In genomic region chr11:29018631-29019030, GRCh38 we compare ENCODE assay signal across 15 cellular contexts.
DNase-seq lines count a peak whose midpoint lies in the region; ATAC-seq and TF ChIP-seq lines count a peak whose summit lies in the region.
"Had no signal": no experiment of that assay in that cellular context is flagged by ENCODE, and none has a peak within 500 bp of the region (broad histone marks: within the 10 kb centered on the region; RNA-seq: fewer than 3 reads in every experiment).

No MANE protein-coding gene starts in this region.

- CTCF ChIA-PET in WTC11 (lab: Charles Lee) = interaction anchor here (2.3 kb wide), 1 partner anchor 489 kb away, joined by 9 read pairs; no protein-coding TSS in a partner anchor

- POLR2A ChIA-PET in WTC11 (lab: Charles Lee) = no interaction called here

- no peak overlapping the region for H3K4me3 Mint-ChIP-seq in WTC11
- H3K4me3 Mint-ChIP-seq: IgD-negative memory B cell had no signal

- H3K36me3 Mint-ChIP-seq in WTC11 = no peaks in the 10 kb centered on the region

- no peak for TF ChIP-seq CTCF in WTC11 (IDR thresholded peaks at IDR 0.05)

- H3K27me3 Mint-ChIP-seq in WTC11 (ENCODE audit: low read depth) = no peaks in the 10 kb centered on the region
- H3K27me3 Mint-ChIP-seq: IgD-negative memory B cell had no signal

- ATAC-seq in WTC11 (no peak), GM21526 (IDR thresholded peaks at IDR 0.05; ENCODE audit: low FRiP score, unreplicated experiment) (no peak)
- ATAC-seq: left colon had no signal

- DNase-seq in COLO829 (ENCODE audit: low spot score) (peak; percentile 56), NCI-H460 (ENCODE audit: extremely low read depth, low read depth) (peak; percentile 58), dermis blood vessel endothelial cell (peak; percentile 93), non-pigmented ciliary epithelial cell (ENCODE audit: low read depth) (peak; percentile 91), WTC11 (ENCODE audit: low spot score) (no peak), GDM1 (lab: John Stamatoyannopoulos, UW) (no peak)
- DNase-seq in activated CD4-positive, alpha-beta T cell treated with anti-CD3 and anti-CD28 coated beads, Interleukin-2, amount 50 U/mL, for 1 hour = no peak
- DNase-seq: activated CD4-positive, alpha-beta T cell treated with anti-CD3 and anti-CD28 coated beads for 1 hour; activated naive CD4-positive, alpha-beta T cell treated with anti-CD3 and anti-CD28 coated beads, Interleukin-2, amount 50 U/mL, for 16 hours; left colon; NCI-H2029 treated with DMSO at 0.1 percent for 48 hours; nucleus accumbens; SHP77 had no signal

- peaks cover 17% of the 10 kb centered on the region for H3K4me1 Mint-ChIP-seq in WTC11
- H3K4me1 Mint-ChIP-seq: IgD-negative memory B cell had no signal

- H3K27ac Mint-ChIP-seq in WTC11 = no peak overlapping the region
- H3K27ac Mint-ChIP-seq: IgD-negative memory B cell had no signal

- peaks cover 4% of the 10 kb centered on the region; the same call in 1 of the 2 replicates for H3K9me3 Mint-ChIP-seq in WTC11

TF ChIP-seq in WTC11, 78 proteins besides CTCF, POLR2A, EP300 and RAD21:
- TF ChIP-seq ZNF425 (CRISPR knock-in tag; conservative IDR thresholded peaks at IDR 0.05) (no peak), ZNF317 (CRISPR knock-in tag; IDR thresholded peaks at IDR 0.05; ENCODE audit: borderline replicate concordance, low read depth) (no peak), IRF2 (CRISPR knock-in tag; IDR thresholded peaks at IDR 0.05; ENCODE audit: borderline replicate concordance, low read depth) (no peak), FOXK1 (CRISPR knock-in tag; IDR thresholded peaks at IDR 0.05) (no peak), NR1H2 (CRISPR knock-in tag; IDR thresholded peaks at IDR 0.05) (no peak), ESRRA (CRISPR knock-in tag; IDR thresholded peaks at IDR 0.05; ENCODE audit: borderline replicate concordance) (no peak), KAT7 (CRISPR knock-in tag; IDR thresholded peaks at IDR 0.05; ENCODE audit: borderline replicate concordance) (no peak), JUN (CRISPR knock-in tag; IDR thresholded peaks at IDR 0.05) (no peak), ATF2 (CRISPR knock-in tag; IDR thresholded peaks at IDR 0.05; ENCODE audit: borderline replicate concordance, low read depth) (no peak), USF2 (CRISPR knock-in tag; IDR thresholded peaks at IDR 0.05) (no peak)
- TF ChIP-seq, protein P1, sequence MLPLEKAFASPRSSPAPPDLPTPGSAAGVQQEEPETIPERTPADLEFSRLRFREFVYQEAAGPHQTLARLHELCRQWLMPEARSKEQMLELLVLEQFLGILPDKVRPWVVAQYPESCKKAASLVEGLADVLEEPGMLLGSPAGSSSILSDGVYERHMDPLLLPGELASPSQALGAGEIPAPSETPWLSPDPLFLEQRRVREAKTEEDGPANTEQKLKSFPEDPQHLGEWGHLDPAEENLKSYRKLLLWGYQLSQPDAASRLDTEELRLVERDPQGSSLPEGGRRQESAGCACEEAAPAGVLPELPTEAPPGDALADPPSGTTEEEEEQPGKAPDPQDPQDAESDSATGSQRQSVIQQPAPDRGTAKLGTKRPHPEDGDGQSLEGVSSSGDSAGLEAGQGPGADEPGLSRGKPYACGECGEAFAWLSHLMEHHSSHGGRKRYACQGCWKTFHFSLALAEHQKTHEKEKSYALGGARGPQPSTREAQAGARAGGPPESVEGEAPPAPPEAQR (CRISPR knock-in tag; IDR thresholded peaks at IDR 0.05) = no peak
- TF ChIP-seq, protein P2, sequence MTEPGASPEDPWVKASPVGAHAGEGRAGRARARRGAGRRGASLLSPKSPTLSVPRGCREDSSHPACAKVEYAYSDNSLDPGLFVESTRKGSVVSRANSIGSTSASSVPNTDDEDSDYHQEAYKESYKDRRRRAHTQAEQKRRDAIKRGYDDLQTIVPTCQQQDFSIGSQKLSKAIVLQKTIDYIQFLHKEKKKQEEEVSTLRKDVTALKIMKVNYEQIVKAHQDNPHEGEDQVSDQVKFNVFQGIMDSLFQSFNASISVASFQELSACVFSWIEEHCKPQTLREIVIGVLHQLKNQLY (CRISPR knock-in tag; IDR thresholded peaks at IDR 0.05) = no peak

Comparison
In these comparisons a context has a peak if more than half of its experiments do, and no peak if none do; other contexts are left out.
1. DNase-seq: peak in COLO829 (single experiment), NCI-H460 (single experiment), dermis blood vessel endothelial cell (single experiment) and non-pigmented ciliary epithelial cell (single experiment); none in activated CD4-positive, alpha-beta T cell treated with anti-CD3 and anti-CD28 coated beads, Interleukin-2, amount 50 U/mL, for 1 hour (single experiment), WTC11 (single experiment) and GDM1 (single experiment).